Comparison of ENCODE assay signal across 17 cellular contexts in genomic region chr5:6783787-6784186, GRCh38.
"Had no signal": no experiment of that assay in that cellular context is flagged by ENCODE, and none has a peak within 500 bp of the region (broad histone marks: within the 10 kb centered on the region; RNA-seq: fewer than 3 reads in every experiment).

No MANE protein-coding gene starts in this region.

- H3K4me3 ChIP-seq: psoas muscle, sigmoid colon, stomach, testis had no signal

- H3K4me1 Mint-ChIP-seq: activated naive CD4-positive, alpha-beta T cell treated with anti-CD3 and anti-CD28 coated beads, Interleukin-2, amount 50 U/mL, for 24 hours; nephron had no signal

- H3K4me3 Mint-ChIP-seq: activated CD4-positive, alpha-beta memory T cell treated with anti-CD3 and anti-CD28 coated beads for 36 hours; activated naive CD4-positive, alpha-beta T cell treated with anti-CD3 and anti-CD28 coated beads, Interleukin-2, amount 50 U/mL, for 24 hours; nephron had no signal

- H3K9me3 Mint-ChIP-seq: activated CD4-positive, alpha-beta memory T cell treated with anti-CD3 and anti-CD28 coated beads for 36 hours; activated naive CD4-positive, alpha-beta T cell treated with anti-CD3 and anti-CD28 coated beads, Interleukin-2, amount 50 U/mL, for 24 hours; nephron had no signal

- H3K27ac ChIP-seq: psoas muscle, sigmoid colon, stomach, testis, VCaP had no signal

- H3K27me3 Mint-ChIP-seq: activated naive CD4-positive, alpha-beta T cell treated with anti-CD3 and anti-CD28 coated beads, Interleukin-2, amount 50 U/mL, for 24 hours had no signal

- H3K36me3 ChIP-seq: sigmoid colon, stomach had no signal

- DNase-seq: activated CD4-positive, alpha-beta memory T cell treated with anti-CD3 and anti-CD28 coated beads for 36 hours; activated CD4-positive, alpha-beta T cell treated with anti-CD3 and anti-CD28 coated beads for 1 hour; activated effector memory CD4-positive, alpha-beta T cell treated with anti-CD3 and anti-CD28 coated beads, Interleukin-2, amount 50 U/mL, for 16 hours; activated T-cell treated with anti-CD3 and anti-CD28 coated beads, Interleukin-2, amount 50 U/mL, for 48 hours; amniotic stem cell; caudate nucleus; foreskin melanocyte; mesenchymal stem cell; psoas muscle; sigmoid colon; stimulated activated CD4-positive, alpha-beta T cell treated with anti-CD3 and anti-CD28 coated beads, Interleukin-1b, Interleukin-23, amount 100 ng/mL, for 48 hours; stomach; testis had no signal

- H3K27ac Mint-ChIP-seq: activated CD4-positive, alpha-beta memory T cell treated with anti-CD3 and anti-CD28 coated beads for 36 hours; activated naive CD4-positive, alpha-beta T cell treated with anti-CD3 and anti-CD28 coated beads, Interleukin-2, amount 50 U/mL, for 24 hours; nephron had no signal

- H3K4me1 ChIP-seq: psoas muscle, sigmoid colon had no signal

- H3K27me3 ChIP-seq: sigmoid colon, stomach, testis had no signal

- ATAC-seq: esophagus mucosa had no signal

- H3K36me3 Mint-ChIP-seq: activated CD4-positive, alpha-beta memory T cell treated with anti-CD3 and anti-CD28 coated beads for 36 hours; activated naive CD4-positive, alpha-beta T cell treated with anti-CD3 and anti-CD28 coated beads, Interleukin-2, amount 50 U/mL, for 24 hours had no signal

- H3K9me3 ChIP-seq: psoas muscle, sigmoid colon, stomach, testis had no signal
